Comparison of ENCODE assay signal across 10 cellular contexts in genomic region chr1:89605692-89606091, GRCh38. TPM values are rescaled to one million over a fixed set of nuclear protein-coding genes. Genes with fewer than 3 reads are reported as not detected.
DNase-seq lines count a peak whose midpoint lies in the region; ATAC-seq and TF ChIP-seq lines count a peak whose summit lies in the region.
"Had no signal": no experiment of that assay in that cellular context is flagged by ENCODE, and none has a peak within 500 bp of the region (broad histone marks: within the 10 kb centered on the region; RNA-seq: fewer than 3 reads in every experiment).

No MANE protein-coding gene starts in this region.

- H3K36me3 Mint-ChIP-seq in memory B cell = no peaks in the 10 kb centered on the region

- H3K4me1 Mint-ChIP-seq in memory B cell = peaks cover 23% of the 10 kb centered on the region

- 68 to 88% methylated on average over 2 of the region's 2 CpGs for WGBS in sigmoid colon, 2 donors

- TF ChIP-seq CTCF in sigmoid colon (IDR thresholded peaks at IDR 0.05) (no peak), omental fat pad (IDR thresholded peaks at IDR 0.05) (no peak)

- H3K36me3 ChIP-seq in sigmoid colon = no peaks in the 10 kb centered on the region

- no peaks in the 10 kb centered on the region for H3K27me3 ChIP-seq in sigmoid colon

- DNase-seq in Caki2 (ENCODE audit: low read depth) (peak; percentile 54), LHCN-M2 (ENCODE audit: low read depth) (peak; percentile 97), amniotic epithelial cell (ENCODE audit: low read depth) (peak; percentile 90), memory B cell (ENCODE audit: low spot score in 2 of 2) (no peak), sigmoid colon (no peak), omental fat pad (ENCODE audit: low spot score) (no peak), germinal center (ENCODE audit: low spot score) (no peak)
- DNase-seq: activated gamma-delta T cell, NCI-H1694 treated with DMSO at 0.1 percent for 48 hours had no signal

- no peaks in the 10 kb centered on the region for H3K9me3 ChIP-seq in sigmoid colon

- ATAC-seq in memory B cell (ENCODE audit: low read depth) (no peak), GM19455 (IDR thresholded peaks at IDR 0.05; ENCODE audit: unreplicated experiment) (no peak), omental fat pad (ENCODE audit: low FRiP score) (no peak)

- no peak overlapping the region for H3K4me3 ChIP-seq in sigmoid colon

- no peak for TF ChIP-seq POLR2A in sigmoid colon (IDR thresholded peaks at IDR 0.05)

- H3K4me1 ChIP-seq in sigmoid colon = no peaks in the 10 kb centered on the region

- no peaks in the 10 kb centered on the region for H3K9me3 Mint-ChIP-seq in memory B cell

- H3K27me3 Mint-ChIP-seq in memory B cell = no peaks in the 10 kb centered on the region

- in situ Hi-C loops in Caki2 (cut with HindIII; ENCODE audit: low pct_unique_long_range_greater_than_20kb, low sequenced_read_pairs) = no loop called here

- TF ChIP-seq EP300 in sigmoid colon (IDR thresholded peaks at IDR 0.05) = no peak

- peak overlapping the region; percentile 8 for H3K27ac Mint-ChIP-seq in memory B cell

- intact Hi-C loops in sigmoid colon (cut with DNase I) = no loop called here

- no peak overlapping the region for H3K4me3 Mint-ChIP-seq in memory B cell

- H3K27ac ChIP-seq in sigmoid colon = no peak overlapping the region

RNA-seq across cellular contexts. Expression of gene LRRC8C, which starts 27.2 kb away (rescaled TPM):
- total RNA-seq in Caki2 (2014; rRNA removed; shearing (Covaris generic); ENCODE audit: low replicate concordance) = 1.4 and 2.3 TPM in 2 replicates
- total RNA-seq in LHCN-M2 (2014; rRNA removed) = 4.8 and 5.7 TPM in 2 replicates
- polyA plus RNA-seq in LHCN-M2 (2012) = 0.77 TPM
- total RNA-seq in sigmoid colon = 1 to 10 TPM; 3.5 to 7.8 (median 5.1) TPM
- 1 to 10 TPM in 2 of 3 donors, under 1 TPM in 1; 0.69 to 4.1 (median 1.2) TPM for polyA plus RNA-seq in sigmoid colon
- 10 to 100 TPM; 10.9 to 39.4 (median 19.3) TPM for total RNA-seq in omental fat pad

Comparison
In these comparisons a context has a peak if more than half of its experiments do, and no peak if none do; other contexts are left out.
1. DNase-seq: peak in Caki2 (single experiment), LHCN-M2 (single experiment) and amniotic epithelial cell (single experiment); none in memory B cell (0 of 2), sigmoid colon (single experiment), omental fat pad (single experiment) and germinal center (single experiment).